ENCODE assay signal across 29 cellular contexts in genomic region chr2:130872276-130873125, GRCh38. TPM values are rescaled to one million over a fixed set of nuclear protein-coding genes. Genes with fewer than 3 reads are reported as not detected.
DNase-seq lines count a peak whose midpoint lies in the region; ATAC-seq and TF ChIP-seq lines count a peak whose summit lies in the region.
"Had no signal": no experiment of that assay in that cellular context is flagged by ENCODE, and none has a peak within 500 bp of the region (broad histone marks: within the 10 kb centered on the region; RNA-seq: fewer than 3 reads in every experiment).

No MANE protein-coding gene starts in this region.

- POLR2A ChIA-PET in activated CD4-positive, alpha-beta T cell treated with anti-CD3 and anti-CD28 coated beads for 36 hours (lab: Charles Lee) = no interaction called here

- peak overlapping the region; percentile 40 for H3K27ac Mint-ChIP-seq in neural crest cell (ENCODE audit: unreplicated experiment)
- no peak overlapping the region for H3K27ac Mint-ChIP-seq in activated CD4-positive, alpha-beta T cell treated with anti-CD3 and anti-CD28 coated beads for 36 hours
- H3K27ac Mint-ChIP-seq: activated CD4-positive, alpha-beta T cell treated with anti-CD3 and anti-CD28 coated beads, Interleukin-2, amount 10 ng/mL, durations not matched to agents 24 days and 14 days; activated CD8-positive, alpha-beta memory T cell treated with anti-CD3 and anti-CD28 coated beads, Interleukin-2, amount 10 ng/mL, durations not matched to agents 7 days and 5 days; activated naive CD4-positive, alpha-beta T cell treated with anti-CD3 and anti-CD28 coated beads, Interleukin-2, amount 50 U/mL, for 72 hours; HFFc6; memory B cell had no signal

- CTCF ChIA-PET in activated CD4-positive, alpha-beta T cell treated with anti-CD3 and anti-CD28 coated beads for 36 hours (lab: Charles Lee) = interaction anchor here (0.5 to 10.8 kb wide), 6 partner anchors 8 to 82 kb away, joined by 3 to 156 read pairs (median 6); no protein-coding TSS in a partner anchor

- no peaks in the 10 kb centered on the region for H3K27me3 Mint-ChIP-seq in neural crest cell (ENCODE audit: low read depth)
- peaks cover 13% of the 10 kb centered on the region for H3K27me3 Mint-ChIP-seq in activated CD4-positive, alpha-beta T cell treated with anti-CD3 and anti-CD28 coated beads for 36 hours
- H3K27me3 Mint-ChIP-seq: IgD-negative memory B cell had no signal

- ATAC-seq in esophagus mucosa (peak; percentile 49), gastrocnemius medialis (no peak)
- ATAC-seq in activated CD4-positive, alpha-beta T cell treated with anti-CD3 and anti-CD28 coated beads for 36 hours = no peak
- ATAC-seq: activated CD8-positive, alpha-beta memory T cell treated with anti-CD3 and anti-CD28 coated beads, Interleukin-2, amount 10 ng/mL, durations not matched to agents 7 days and 5 days; activated naive CD4-positive, alpha-beta T cell treated with anti-CD3 and anti-CD28 coated beads, Interleukin-2, amount 50 U/mL, for 72 hours had no signal

- H3K27ac ChIP-seq in left ventricle myocardium inferior (replicated peaks) = no peak overlapping the region
- H3K27ac ChIP-seq in SJCRH30 = no peak overlapping the region
- no peak overlapping the region for H3K27ac ChIP-seq in gastrocnemius medialis
- H3K27ac ChIP-seq: esophagus muscularis mucosa, pancreas, right atrium auricular region, spleen, tibial artery had no signal

- H3K4me1 ChIP-seq in left ventricle myocardium inferior (no peaks in the 10 kb centered on the region), SJCRH30 (no peaks in the 10 kb centered on the region), gastrocnemius medialis (no peaks in the 10 kb centered on the region)
- H3K4me1 ChIP-seq: esophagus muscularis mucosa, pancreas, right atrium auricular region, tibial artery had no signal

- DNase-seq in cardiac septum (ENCODE audit: low spot score) (peak; percentile 47), left ventricle myocardium inferior (no peak), neural crest cell (ENCODE audit: low read depth, low spot score) (no peak), SJCRH30 (no peak), gastrocnemius medialis (no peak), kidney tubule cell (ENCODE audit: low spot score) (no peak)
- DNase-seq in activated CD4-positive, alpha-beta T cell treated with anti-CD3 and anti-CD28 coated beads for 36 hours = no peak
- DNase-seq: activated CD4-positive, alpha-beta T cell treated with anti-CD3 and anti-CD28 coated beads, Interleukin-2, amount 10 ng/mL, durations not matched to agents 24 days and 14 days; activated CD8-positive, alpha-beta memory T cell treated with anti-CD3 and anti-CD28 coated beads, Interleukin-2, amount 10 ng/mL, durations not matched to agents 7 days and 5 days; CD4-positive, alpha-beta memory T cell; effector CD4-positive, alpha-beta T cell; HFFc6; hippocampal formation; naive B cell; NCI-H2081; NCI-H345; pancreas; spleen; stimulated activated CD4-positive, alpha-beta T cell treated with anti-CD3 and anti-CD28 coated beads, Interleukin-4, amount 100 ng/mL, for 1 hour; stimulated activated naive CD4-positive, alpha-beta T cell treated with Interleukin-2 at 50 U/mL for 16 hours had no signal

- H3K27me3 ChIP-seq in left ventricle myocardium inferior (ENCODE audit: low read depth) (peaks cover 41% of the 10 kb centered on the region), SJCRH30 (no peaks in the 10 kb centered on the region), gastrocnemius medialis (no peaks in the 10 kb centered on the region)
- H3K27me3 ChIP-seq: pancreas, right atrium auricular region had no signal

- intact Hi-C loops in cardiac septum (cut with DNase I) = loop anchor here (2.0 kb wide), 1 partner anchor 74 kb away; no protein-coding TSS in a partner anchor
- intact Hi-C loops in left ventricle myocardium inferior (cut with micrococcal nuclease) = loop anchor here (5.0 kb wide), 1 partner anchor 75 kb away; no protein-coding TSS in a partner anchor
- intact Hi-C loops in activated CD4-positive, alpha-beta T cell treated with anti-CD3 and anti-CD28 coated beads for 36 hours (cut with DNase I, micrococcal nuclease) = loop anchor here (1.0 kb wide), 4 partner anchors 48 to 75 kb away; no protein-coding TSS in a partner anchor
- intact Hi-C loops in gastrocnemius medialis (cut with DNase I; ENCODE audit: low total_unique reads) = loop anchor here (1.0 kb wide), 1 partner anchor 74 kb away; no protein-coding TSS in a partner anchor

- no peak for TF ChIP-seq CTCF in left ventricle myocardium inferior (IDR thresholded peaks at IDR 0.05; ENCODE audit: borderline replicate concordance)
- TF ChIP-seq CTCF in neural crest cell (conservative IDR thresholded peaks at IDR 0.05) = no peak
- no peak for TF ChIP-seq CTCF in gastrocnemius medialis (IDR thresholded peaks at IDR 0.05 in 4 of 5, conservative IDR thresholded peaks at IDR 0.05 in 1 of 5)

- no peaks in the 10 kb centered on the region for H3K9me3 ChIP-seq in left ventricle myocardium inferior (replicated peaks)
- no peaks in the 10 kb centered on the region for H3K9me3 ChIP-seq in SJCRH30 (replicated peaks)
- no peaks in the 10 kb centered on the region for H3K9me3 ChIP-seq in gastrocnemius medialis
- H3K9me3 ChIP-seq: esophagus muscularis mucosa, pancreas, right atrium auricular region, spleen, tibial artery had no signal

- in situ Hi-C loops in gastrocnemius medialis (cut with MboI; ENCODE audit: low sequenced_read_pairs in 4 of 4) = no loop called here

- no peak overlapping the region for H3K4me3 ChIP-seq in left ventricle myocardium inferior
- H3K4me3 ChIP-seq in SJCRH30 = no peak overlapping the region
- no peak overlapping the region for H3K4me3 ChIP-seq in gastrocnemius medialis
- H3K4me3 ChIP-seq: esophagus muscularis mucosa, pancreas, right atrium auricular region, spleen, tibial artery had no signal

- peaks cover 48% of the 10 kb centered on the region for H3K4me1 Mint-ChIP-seq in neural crest cell
- peaks cover 4% of the 10 kb centered on the region for H3K4me1 Mint-ChIP-seq in activated CD4-positive, alpha-beta T cell treated with anti-CD3 and anti-CD28 coated beads for 36 hours
- H3K4me1 Mint-ChIP-seq: activated CD8-positive, alpha-beta memory T cell treated with anti-CD3 and anti-CD28 coated beads, Interleukin-2, amount 10 ng/mL, durations not matched to agents 7 days and 5 days; CD4-positive, alpha-beta memory T cell; central memory CD8-positive, alpha-beta T cell; memory B cell had no signal

- no peaks in the 10 kb centered on the region for H3K9me3 Mint-ChIP-seq in neural crest cell
- H3K9me3 Mint-ChIP-seq in activated CD4-positive, alpha-beta T cell treated with anti-CD3 and anti-CD28 coated beads for 36 hours (ENCODE audit: low read depth) = no peaks in the 10 kb centered on the region
- H3K9me3 Mint-ChIP-seq: activated CD4-positive, alpha-beta T cell treated with anti-CD3 and anti-CD28 coated beads, Interleukin-2, amount 10 ng/mL, durations not matched to agents 24 days and 14 days; activated naive CD4-positive, alpha-beta T cell treated with anti-CD3 and anti-CD28 coated beads, Interleukin-2, amount 50 U/mL, for 72 hours; central memory CD8-positive, alpha-beta T cell; HFFc6; IgD-negative memory B cell; memory B cell had no signal

- no peaks in the 10 kb centered on the region for H3K36me3 Mint-ChIP-seq in neural crest cell (ENCODE audit: low read depth)
- no peaks in the 10 kb centered on the region for H3K36me3 Mint-ChIP-seq in activated CD4-positive, alpha-beta T cell treated with anti-CD3 and anti-CD28 coated beads for 36 hours (ENCODE audit: low read depth)
- H3K36me3 Mint-ChIP-seq: activated CD8-positive, alpha-beta memory T cell treated with anti-CD3 and anti-CD28 coated beads, Interleukin-2, amount 10 ng/mL, durations not matched to agents 7 days and 5 days; activated naive CD4-positive, alpha-beta T cell treated with anti-CD3 and anti-CD28 coated beads, Interleukin-2, amount 50 U/mL, for 72 hours; CD4-positive, alpha-beta memory T cell; IgD-negative memory B cell; memory B cell had no signal

- TF ChIP-seq POLR2A in gastrocnemius medialis (IDR thresholded peaks at IDR 0.05) = no peak

- H3K36me3 ChIP-seq in left ventricle myocardium inferior (no peaks in the 10 kb centered on the region), SJCRH30 (no peaks in the 10 kb centered on the region), gastrocnemius medialis (no peaks in the 10 kb centered on the region)
- H3K36me3 ChIP-seq: esophagus muscularis mucosa, pancreas, right atrium auricular region, spleen, tibial artery had no signal

- H3K4me3 Mint-ChIP-seq in neural crest cell = peak overlapping the region; percentile 19
- H3K4me3 Mint-ChIP-seq in activated CD4-positive, alpha-beta T cell treated with anti-CD3 and anti-CD28 coated beads for 36 hours = no peak overlapping the region
- H3K4me3 Mint-ChIP-seq: activated CD4-positive, alpha-beta T cell treated with anti-CD3 and anti-CD28 coated beads, Interleukin-2, amount 10 ng/mL, durations not matched to agents 24 days and 14 days; activated CD8-positive, alpha-beta memory T cell treated with anti-CD3 and anti-CD28 coated beads, Interleukin-2, amount 10 ng/mL, durations not matched to agents 7 days and 5 days; CD4-positive, alpha-beta memory T cell; central memory CD8-positive, alpha-beta T cell; HFFc6; IgD-negative memory B cell; memory B cell; naive B cell had no signal

RNA-seq across cellular contexts. Expression of gene ARHGEF4, which starts 35.8 kb away (rescaled TPM):
- total RNA-seq in cardiac septum (3.9 TPM), left ventricle myocardium inferior (5.3 TPM), esophagus mucosa (41.8 TPM), neural crest cell (20.0 and 22.1 TPM in 2 replicates), gastrocnemius medialis (10 to 100 TPM in 1 of 4 donors, 1 to 10 TPM in 3; 1.0 to 14.8 (median 5.1) TPM)
- 1 to 10 TPM; 1.2 to 1.9 TPM for total RNA-seq in activated CD4-positive, alpha-beta T cell treated with anti-CD3 and anti-CD28 coated beads for 36 hours
- total RNA-seq in SJCRH30 (2014; rRNA removed; shearing (Covaris generic)) = 0.06 TPM in 1 of 2 replicates, not detected in the other
- total RNA-seq: T-helper 2 cell treated with Interferon-gamma antibody and Interleukin-4, amounts not matched to agents 100 ng/mL and 5 ng/mL, for 36 hours had no signal
